19 cellular contexts compared by ENCODE assay signal in genomic region chr11:85960678-85961077, GRCh38.
A peak's percentile ranks its signal among the peaks of the same experiment; 100 is the strongest.
DNase-seq lines count a peak whose midpoint lies in the region; ATAC-seq and TF ChIP-seq lines count a peak whose summit lies in the region.
"Had no signal": no experiment of that assay in that cellular context is flagged by ENCODE, and none has a peak within 500 bp of the region (broad histone marks: within the 10 kb centered on the region; RNA-seq: fewer than 3 reads in every experiment).

No MANE protein-coding gene starts in this region.

- intact Hi-C loops in natural killer cell (cut with micrococcal nuclease): no loop called here

- no peak overlapping the region for H3K9ac ChIP-seq in neuronal stem cell (ENCODE audit: low read depth, low read length, poor library complexity)

- no peak overlapping the region for H2BK120ac ChIP-seq in neuronal stem cell (ENCODE audit: low read depth, low read length)

- H3K4me2 ChIP-seq in neuronal stem cell (ENCODE audit: insufficient read depth, low read length, poor library complexity, severe bottlenecking): no peak overlapping the region

- H4K8ac ChIP-seq in neuronal stem cell (ENCODE audit: low read depth, low read length): no peak overlapping the region

- no peak overlapping the region for H2BK12ac ChIP-seq in neuronal stem cell (ENCODE audit: low read length)

- peaks cover 9 to 92% of the 10 kb centered on the region in 2 donors for H3K36me3 ChIP-seq in neuronal stem cell (replicated peaks in 1 of 2; ENCODE audit: control insufficient read depth in 2 of 2, insufficient read depth in 2 of 2, low read length in 2 of 2)

- H3K23ac ChIP-seq in neuronal stem cell (ENCODE audit: low read depth, low read length, poor library complexity): no peak overlapping the region

- no peak overlapping the region for H3K18ac ChIP-seq in neuronal stem cell (ENCODE audit: low read length)

- no CpG with 5 or more reads among the region's 3 CpGs for WGBS in neuronal stem cell (ENCODE audit: extremely low coverage in 2 of 2, insufficient read length in 2 of 2, insufficient replicate concordance in 1 of 2), 2 donors

- H3K4ac ChIP-seq in neuronal stem cell (ENCODE audit: low read length): no peak overlapping the region

- H2AFZ ChIP-seq in neuronal stem cell (ENCODE audit: low read length): no peak overlapping the region

- H3K4me3 ChIP-seq in neuronal stem cell (ENCODE audit: low read length in 2 of 2): no peak overlapping the region
- H3K4me3 ChIP-seq: right atrium auricular region had no signal

- H2AK5ac ChIP-seq in neuronal stem cell (ENCODE audit: low read depth, low read length): no peak overlapping the region

- H3K4me1 ChIP-seq in neuronal stem cell (ENCODE audit: control insufficient read depth in 2 of 2, insufficient read depth in 1 of 2, low read depth in 1 of 2, low read length in 2 of 2): peaks cover 0 to 2% of the 10 kb centered on the region in 2 donors

- peak overlapping the region; percentile 14 for H3K27ac Mint-ChIP-seq in T-helper 2 cell treated with Interferon-gamma antibody and Interleukin-4, amounts not matched to agents 5 μg/mL and 100 μg/mL, for 36 hours
- H3K27ac Mint-ChIP-seq in activated T-helper 17 cell treated with anti-CD3 and anti-CD28 coated beads, Interleukin-2, amount 50 U/mL, for 72 hours: peak overlapping the region; percentile 23
- peak overlapping the region; percentile 62 to 66 for H3K27ac Mint-ChIP-seq in natural killer cell

- TF ChIP-seq CTCF in natural killer cell (IDR thresholded peaks at IDR 0.05): no peak

- H3K9me3 ChIP-seq in neuronal stem cell (replicated peaks in 1 of 2; ENCODE audit: control insufficient read depth in 2 of 2, insufficient read depth in 1 of 2, low read depth in 1 of 2, low read length in 2 of 2): no peaks in the 10 kb centered on the region
- H3K9me3 ChIP-seq: right atrium auricular region had no signal

- DNase-seq in T-helper 2 cell treated with Interferon-gamma antibody and Interleukin-4, amounts not matched to agents 5 μg/mL and 100 μg/mL, for 36 hours (ENCODE audit: low spot score): no peak
- DNase-seq in T-helper 2 cell (no peak), natural killer cell (no peak), HT-29 (ENCODE audit: low spot score) (no peak), neuronal stem cell (ENCODE audit: low spot score) (no peak)
- DNase-seq: activated CD4-positive, alpha-beta T cell treated with anti-CD3 and anti-CD28 coated beads for 4 hours; amygdala; DMS153; endodermal cell; mammary epithelial cell; NCI-H187 treated with DMSO at 0.1 percent for 48 hours; nucleus accumbens; SHP77 treated with DMSO at 0.1 percent for 48 hours; T-helper 9 cell had no signal

- no peak overlapping the region for H3K14ac ChIP-seq in neuronal stem cell (ENCODE audit: low read length)

- H2BK15ac ChIP-seq in neuronal stem cell (ENCODE audit: low read length): no peak overlapping the region

- no peaks in the 10 kb centered on the region for H3K27me3 Mint-ChIP-seq in T-helper 2 cell treated with Interferon-gamma antibody and Interleukin-4, amounts not matched to agents 5 μg/mL and 100 μg/mL, for 36 hours (ENCODE audit: low read depth)
- no peaks in the 10 kb centered on the region for H3K27me3 Mint-ChIP-seq in activated T-helper 17 cell treated with anti-CD3 and anti-CD28 coated beads, Interleukin-2, amount 50 U/mL, for 72 hours
- H3K27me3 Mint-ChIP-seq in natural killer cell (ENCODE audit: low read depth in 2 of 2): no peaks in the 10 kb centered on the region

- H3K4me3 Mint-ChIP-seq in T-helper 2 cell treated with Interferon-gamma antibody and Interleukin-4, amounts not matched to agents 5 μg/mL and 100 μg/mL, for 36 hours: no peak overlapping the region
- no peak overlapping the region for H3K4me3 Mint-ChIP-seq in activated T-helper 17 cell treated with anti-CD3 and anti-CD28 coated beads, Interleukin-2, amount 50 U/mL, for 72 hours
- H3K4me3 Mint-ChIP-seq in natural killer cell: no peak overlapping the region
- H3K4me3 Mint-ChIP-seq: endodermal cell had no signal

- peaks cover 11% of the 10 kb centered on the region for H3K4me1 Mint-ChIP-seq in T-helper 2 cell treated with Interferon-gamma antibody and Interleukin-4, amounts not matched to agents 5 μg/mL and 100 μg/mL, for 36 hours (ENCODE audit: low read depth)
- H3K4me1 Mint-ChIP-seq in activated T-helper 17 cell treated with anti-CD3 and anti-CD28 coated beads, Interleukin-2, amount 50 U/mL, for 72 hours: peaks cover 5% of the 10 kb centered on the region
- H3K4me1 Mint-ChIP-seq in natural killer cell: peaks cover 27 to 35% of the 10 kb centered on the region in 2 donors

- H3K27ac ChIP-seq in neuronal stem cell (replicated peaks; ENCODE audit: low read length): no peak overlapping the region
- H3K27ac ChIP-seq: C4-2B had no signal

- no peaks in the 10 kb centered on the region for H3K27me3 ChIP-seq in neuronal stem cell (ENCODE audit: control insufficient read depth in 3 of 3, insufficient read depth in 3 of 3, low read depth in 1 of 3, low read length in 3 of 3)
- H3K27me3 ChIP-seq: right atrium auricular region had no signal

- no peaks in the 10 kb centered on the region for H3K79me1 ChIP-seq in neuronal stem cell (ENCODE audit: low read depth, low read length)

- no peak overlapping the region for H4K91ac ChIP-seq in neuronal stem cell (ENCODE audit: low read depth, low read length, poor library complexity)

- ATAC-seq in GM21381 (IDR thresholded peaks at IDR 0.05; ENCODE audit: unreplicated experiment): peak; percentile 46
- ATAC-seq in activated T-helper 17 cell treated with anti-CD3 and anti-CD28 coated beads, Interleukin-2, amount 50 U/mL, for 72 hours (replicated peaks): no peak
- ATAC-seq in natural killer cell: no peak
- ATAC-seq in GM19452 (IDR thresholded peaks at IDR 0.05; ENCODE audit: unreplicated experiment): no peak

- peaks cover 75% of the 10 kb centered on the region for H3K36me3 Mint-ChIP-seq in T-helper 2 cell treated with Interferon-gamma antibody and Interleukin-4, amounts not matched to agents 5 μg/mL and 100 μg/mL, for 36 hours (ENCODE audit: low read depth)
- peaks cover 100% of the 10 kb centered on the region for H3K36me3 Mint-ChIP-seq in activated T-helper 17 cell treated with anti-CD3 and anti-CD28 coated beads, Interleukin-2, amount 50 U/mL, for 72 hours (ENCODE audit: low read depth)
- peaks cover 15% of the 10 kb centered on the region for H3K36me3 Mint-ChIP-seq in natural killer cell

- no peak overlapping the region for H2BK5ac ChIP-seq in neuronal stem cell (ENCODE audit: low read length)

- H3K9me3 Mint-ChIP-seq in T-helper 2 cell treated with Interferon-gamma antibody and Interleukin-4, amounts not matched to agents 5 μg/mL and 100 μg/mL, for 36 hours: no peaks in the 10 kb centered on the region
- H3K9me3 Mint-ChIP-seq in activated T-helper 17 cell treated with anti-CD3 and anti-CD28 coated beads, Interleukin-2, amount 50 U/mL, for 72 hours: no peaks in the 10 kb centered on the region
- H3K9me3 Mint-ChIP-seq in natural killer cell: no peaks in the 10 kb centered on the region
- H3K9me3 Mint-ChIP-seq: endodermal cell had no signal

Comparison
In these comparisons a context has a peak if more than half of its experiments do, and no peak if none do; other contexts are left out.
1. H3K27ac Mint-ChIP-seq: peak in every context shown above with its lines; median percentile 64 in natural killer cell; 23 in activated T-helper 17 cell treated with anti-CD3 and anti-CD28 coated beads, Interleukin-2, amount 50 U/mL, for 72 hours; 14 in T-helper 2 cell treated with Interferon-gamma antibody and Interleukin-4, amounts not matched to agents 5 μg/mL and 100 μg/mL, for 36 hours.